Comparison of ENCODE assay signal across 8 cellular contexts in the genomic region with DNA sequence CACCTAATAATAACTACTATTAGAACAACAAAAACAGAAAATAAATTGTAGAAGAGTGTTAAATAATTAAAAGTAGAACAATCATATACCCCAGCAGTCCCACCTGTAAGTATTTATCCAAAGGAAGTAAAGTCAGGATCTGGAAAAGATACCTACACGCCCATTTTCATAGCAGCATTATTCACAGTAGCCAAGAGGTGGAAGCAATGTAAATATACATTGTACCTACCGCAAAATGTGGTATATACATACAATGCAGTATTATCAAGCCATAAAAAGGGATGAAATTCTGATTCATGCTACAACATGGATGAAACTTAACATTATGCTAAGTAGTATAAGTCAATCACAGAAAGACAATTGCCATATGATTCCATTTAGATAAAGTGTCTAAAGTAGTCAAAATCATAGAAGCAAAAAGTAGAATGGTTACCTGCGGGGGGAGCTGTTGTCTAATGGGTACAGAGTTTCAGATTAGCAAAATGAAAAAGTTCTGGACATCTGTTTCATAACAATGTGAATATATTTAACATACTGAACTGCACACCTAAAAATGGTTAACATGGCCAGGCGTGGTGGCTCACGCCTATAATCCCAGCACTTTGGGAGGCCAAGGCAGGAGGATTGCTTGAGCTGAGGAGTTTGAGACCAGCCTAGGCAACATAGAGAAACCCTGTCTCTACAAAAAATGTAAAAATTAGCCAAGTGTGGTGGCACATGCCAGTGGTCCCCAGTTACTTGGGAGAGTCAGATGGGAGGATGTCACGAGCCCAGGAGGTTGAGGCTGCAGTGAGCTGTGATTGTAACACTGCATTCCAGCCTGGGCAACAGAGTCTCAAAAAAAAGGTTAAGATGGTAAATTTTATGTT.
A peak's percentile ranks its signal among the peaks of the same experiment; 100 is the strongest.
DNase-seq lines count a peak whose midpoint lies in the region; ATAC-seq and TF ChIP-seq lines count a peak whose summit lies in the region.

No MANE protein-coding gene starts in this region.

- peaks cover 5% of the 10 kb centered on the region; the same call in 1 of the 2 replicates for H3K4me1 ChIP-seq in MM.1S (ENCODE audit: low read length)

- DNase-seq in GM10266 (ENCODE audit: extremely low spot score) (no peak), MM.1S (peak; percentile 74), amniotic epithelial cell (ENCODE audit: low read depth) (peak; percentile 59), inferior parietal cortex (ENCODE audit: extremely low spot score) (peak; percentile 78)
- peak; percentile 53 for DNase-seq in stimulated activated CD8-positive, alpha-beta memory T cell treated with anti-CD3 and anti-CD28 coated beads, Interleukin-12 subunit alpha, Interleukin-12 subunit beta, amount 100 ng/mL, for 1 hour (ENCODE audit: low read depth)

- TF ChIP-seq CTCF in GM10266 (IDR thresholded peaks at IDR 0.05; ENCODE audit: control insufficient read depth, insufficient read depth, low read depth, missing control alignments) (peak; percentile 53), MM.1S (IDR thresholded peaks at IDR 0.05; ENCODE audit: low read length) (peak; percentile 76)

- H3K9me2 ChIP-seq in MM.1S (replicated peaks; ENCODE audit: insufficient read depth, low read length), result no peaks in the 10 kb centered on the region

- H3K9me3 ChIP-seq in MM.1S (replicated peaks; ENCODE audit: insufficient read depth, low read length), result no peaks in the 10 kb centered on the region

- peaks cover under 1% of the 10 kb centered on the region; the same call in 1 of the 2 replicates for H3F3A ChIP-seq in MM.1S (ENCODE audit: insufficient read depth, low read length)

- H3K27me3 ChIP-seq in MM.1S (replicated peaks; ENCODE audit: insufficient read depth, low read length), result no peaks in the 10 kb centered on the region

- no peak overlapping the region for H3K4me3 ChIP-seq in MM.1S (ENCODE audit: low read length)

- H3K9ac ChIP-seq in MM.1S (ENCODE audit: low read length), result no peak overlapping the region

- 0 out of 2 replicates have a peak overlapping the region, but pooled peaks have one; percentile 20 for H3K4me2 ChIP-seq in MM.1S (ENCODE audit: low read depth, low read length)

- no peaks in the 10 kb centered on the region for H4K20me1 ChIP-seq in MM.1S (ENCODE audit: insufficient read depth, low read length)

- ATAC-seq in SK-N-SH treated with all-trans-retinoic acid at 6 μM for 48 hours (peak; percentile 93), GM19455 (IDR thresholded peaks at IDR 0.05; ENCODE audit: unreplicated experiment) (no peak), GM21515 (IDR thresholded peaks at IDR 0.05; ENCODE audit: unreplicated experiment) (no peak)

- no peak overlapping the region for H3K27ac ChIP-seq in MM.1S (ENCODE audit: low read length)

- no peak overlapping the region for H2AFZ ChIP-seq in MM.1S (ENCODE audit: low read length)

- no peaks in the 10 kb centered on the region for H3K79me2 ChIP-seq in MM.1S (ENCODE audit: low read length)

- H3K36me3 ChIP-seq in MM.1S (replicated peaks; ENCODE audit: insufficient read depth, low read length), result no peaks in the 10 kb centered on the region

TF ChIP-seq in SK-N-SH treated with all-trans-retinoic acid at 6 μM for 48 hours, 23 proteins besides CTCF, POLR2A, EP300 and RAD21:
- TF ChIP-seq SNAI2 (CRISPR knock-in tag; IDR thresholded peaks at IDR 0.05) (no peak), ZNF8 (CRISPR knock-in tag; IDR thresholded peaks at IDR 0.05) (no peak), TCF4 (CRISPR knock-in tag; IDR thresholded peaks at IDR 0.05; ENCODE audit: borderline replicate concordance) (no peak), ZNF70 (CRISPR knock-in tag; IDR thresholded peaks at IDR 0.05) (no peak), CREB5 (CRISPR knock-in tag; IDR thresholded peaks at IDR 0.05; ENCODE audit: low read depth) (no peak), RARB (CRISPR knock-in tag; IDR thresholded peaks at IDR 0.05) (no peak), ZC3H10 (CRISPR knock-in tag; IDR thresholded peaks at IDR 0.05) (no peak), BACH2 (CRISPR knock-in tag; IDR thresholded peaks at IDR 0.05; ENCODE audit: borderline replicate concordance) (no peak), ZFP30 (CRISPR knock-in tag; IDR thresholded peaks at IDR 0.05) (no peak)
- TF ChIP-seq, protein P1, sequence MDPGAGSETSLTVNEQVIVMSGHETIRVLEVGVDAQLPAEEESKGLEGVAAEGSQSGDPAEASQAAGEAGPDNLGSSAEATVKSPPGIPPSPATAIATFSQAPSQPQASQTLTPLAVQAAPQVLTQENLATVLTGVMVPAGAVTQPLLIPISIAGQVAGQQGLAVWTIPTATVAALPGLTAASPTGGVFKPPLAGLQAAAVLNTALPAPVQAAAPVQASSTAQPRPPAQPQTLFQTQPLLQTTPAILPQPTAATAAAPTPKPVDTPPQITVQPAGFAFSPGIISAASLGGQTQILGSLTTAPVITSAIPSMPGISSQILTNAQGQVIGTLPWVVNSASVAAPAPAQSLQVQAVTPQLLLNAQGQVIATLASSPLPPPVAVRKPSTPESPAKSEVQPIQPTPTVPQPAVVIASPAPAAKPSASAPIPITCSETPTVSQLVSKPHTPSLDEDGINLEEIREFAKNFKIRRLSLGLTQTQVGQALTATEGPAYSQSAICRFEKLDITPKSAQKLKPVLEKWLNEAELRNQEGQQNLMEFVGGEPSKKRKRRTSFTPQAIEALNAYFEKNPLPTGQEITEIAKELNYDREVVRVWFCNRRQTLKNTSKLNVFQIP (CRISPR knock-in tag; IDR thresholded peaks at IDR 0.05; ENCODE audit: borderline replicate concordance, low read depth), result no peak
- TF ChIP-seq, protein P2, sequence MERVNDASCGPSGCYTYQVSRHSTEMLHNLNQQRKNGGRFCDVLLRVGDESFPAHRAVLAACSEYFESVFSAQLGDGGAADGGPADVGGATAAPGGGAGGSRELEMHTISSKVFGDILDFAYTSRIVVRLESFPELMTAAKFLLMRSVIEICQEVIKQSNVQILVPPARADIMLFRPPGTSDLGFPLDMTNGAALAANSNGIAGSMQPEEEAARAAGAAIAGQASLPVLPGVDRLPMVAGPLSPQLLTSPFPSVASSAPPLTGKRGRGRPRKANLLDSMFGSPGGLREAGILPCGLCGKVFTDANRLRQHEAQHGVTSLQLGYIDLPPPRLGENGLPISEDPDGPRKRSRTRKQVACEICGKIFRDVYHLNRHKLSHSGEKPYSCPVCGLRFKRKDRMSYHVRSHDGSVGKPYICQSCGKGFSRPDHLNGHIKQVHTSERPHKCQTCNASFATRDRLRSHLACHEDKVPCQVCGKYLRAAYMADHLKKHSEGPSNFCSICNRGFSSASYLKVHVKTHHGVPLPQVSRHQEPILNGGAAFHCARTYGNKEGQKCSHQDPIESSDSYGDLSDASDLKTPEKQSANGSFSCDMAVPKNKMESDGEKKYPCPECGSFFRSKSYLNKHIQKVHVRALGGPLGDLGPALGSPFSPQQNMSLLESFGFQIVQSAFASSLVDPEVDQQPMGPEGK (CRISPR knock-in tag; IDR thresholded peaks at IDR 0.05; ENCODE audit: borderline replicate concordance), result no peak
- TF ChIP-seq, protein P3, sequence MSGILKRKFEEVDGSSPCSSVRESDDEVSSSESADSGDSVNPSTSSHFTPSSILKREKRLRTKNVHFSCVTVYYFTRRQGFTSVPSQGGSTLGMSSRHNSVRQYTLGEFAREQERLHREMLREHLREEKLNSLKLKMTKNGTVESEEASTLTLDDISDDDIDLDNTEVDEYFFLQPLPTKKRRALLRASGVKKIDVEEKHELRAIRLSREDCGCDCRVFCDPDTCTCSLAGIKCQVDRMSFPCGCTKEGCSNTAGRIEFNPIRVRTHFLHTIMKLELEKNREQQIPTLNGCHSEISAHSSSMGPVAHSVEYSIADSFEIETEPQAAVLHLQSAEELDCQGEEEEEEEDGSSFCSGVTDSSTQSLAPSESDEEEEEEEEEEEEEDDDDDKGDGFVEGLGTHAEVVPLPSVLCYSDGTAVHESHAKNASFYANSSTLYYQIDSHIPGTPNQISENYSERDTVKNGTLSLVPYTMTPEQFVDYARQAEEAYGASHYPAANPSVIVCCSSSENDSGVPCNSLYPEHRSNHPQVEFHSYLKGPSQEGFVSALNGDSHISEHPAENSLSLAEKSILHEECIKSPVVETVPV (CRISPR knock-in tag; IDR thresholded peaks at IDR 0.05), result no peak
TF ChIP-seq in SK-N-SH treated with all-trans-retinoic acid at 6 μM for 48 hours: peak in this region for 0.
